In genomic region chr1:223700942-223701637, GRCh38 we compare ENCODE assay signal across 8 cellular contexts. TPM values are rescaled to one million over a fixed set of nuclear protein-coding genes. Genes with fewer than 3 reads are reported as not detected.
DNase-seq lines count a peak whose midpoint lies in the region; FAIRE-seq lines count a peak whose summit lies in the region.

No MANE protein-coding gene starts in this region.

- in situ Hi-C loops in SK-MEL-5 (cut with HindIII; ENCODE audit: low pct_unique_long_range_greater_than_20kb, low sequenced_read_pairs), result no loop called here

- DNase-seq in SIG-M5 treated with dmso at 0.1 percent for 504 hours (lab: John Stamatoyannopoulos, UW; ENCODE audit: unreplicated experiment) (peak; percentile 33), SIG-M5 (lab: John Stamatoyannopoulos, UW) (no peak), SK-MEL-5 (ENCODE audit: low read depth, low spot score) (peak; percentile 66), fibroblast of gingiva (ENCODE audit: low read depth) (peak; percentile 94), retina (peak; percentile 36), frontal cortex (ENCODE audit: low spot score in 2 of 2) (no peak), NCI-H1417 (lab: John Stamatoyannopoulos, UW) (no peak)
- no peak for DNase-seq in stimulated activated naive CD4-positive, alpha-beta T cell treated with Interleukin-2 at 50 U/mL for 16 hours (lab: John Stamatoyannopoulos, UW)

- FAIRE-seq in frontal cortex (lab: Jason Lieb, UNC), result no peak

RNA-seq across cellular contexts. Expression of gene CAPN2, which starts 11.2 kb away (rescaled TPM):
- total RNA-seq in SK-MEL-5 (2014; rRNA removed; shearing (Covaris generic)), result 75.9 and 76.0 TPM in 2 replicates
- polyA plus RNA-seq in SK-MEL-5 (2015; cell fraction: cytosol; rRNA removed), result 75.5 and 86.5 TPM in 2 replicates
- 95.7 and 99.1 TPM in 2 replicates for polyA plus RNA-seq in SK-MEL-5 (2015; cell fraction: nucleus; rRNA removed)
- 36.7 TPM for total RNA-seq in frontal cortex

RNA-seq across cellular contexts. Expression of gene CAPN8, which starts 35.6 kb away (rescaled TPM):
- not detected in 2 replicates for total RNA-seq in SK-MEL-5 (2014; rRNA removed; shearing (Covaris generic))
- not detected in 2 replicates for polyA plus RNA-seq in SK-MEL-5 (2015; cell fraction: cytosol; rRNA removed)
- 0.96 TPM in 1 of 2 replicates, not detected in the other for polyA plus RNA-seq in SK-MEL-5 (2015; cell fraction: nucleus; rRNA removed)
- not detected for total RNA-seq in frontal cortex

Comparison
In these comparisons a context has a peak if more than half of its experiments do, and no peak if none do; other contexts are left out.
1. DNase-seq: peak in SIG-M5 treated with dmso at 0.1 percent for 504 hours (single experiment), SK-MEL-5 (single experiment), fibroblast of gingiva (single experiment) and retina (single experiment); none in SIG-M5 (single experiment), stimulated activated naive CD4-positive, alpha-beta T cell treated with Interleukin-2 at 50 U/mL for 16 hours (single experiment), frontal cortex (0 of 2) and NCI-H1417 (0 of 3).